ENCODE assay signal across 11 cellular contexts in genomic region chr10:79018591-79019011, GRCh38. TPM values are rescaled to one million over a fixed set of nuclear protein-coding genes. Genes with fewer than 3 reads are reported as not detected.
DNase-seq lines count a peak whose midpoint lies in the region; ATAC-seq and TF ChIP-seq lines count a peak whose summit lies in the region.
"Had no signal": no experiment of that assay in that cellular context is flagged by ENCODE, and none has a peak within 500 bp of the region (broad histone marks: within the 10 kb centered on the region; RNA-seq: fewer than 3 reads in every experiment).

No MANE protein-coding gene starts in this region.

- in situ Hi-C loops in transverse colon (cut with MboI; ENCODE audit: low pct_ligation_motif_present in 1 of 4, low pct_unique_long_range_greater_than_20kb in 1 of 4, low sequenced_read_pairs in 3 of 4): no loop called here

- WGBS in transverse colon (ENCODE audit: low coverage in 1 of 2), 2 donors: 74% methylated on average over 5 of the region's 5 CpGs; no CpG with 5 or more reads in 1 of the 2 donors

- H3K9me3 ChIP-seq in transverse colon: no peaks in the 10 kb centered on the region
- peaks cover 5% of the 10 kb centered on the region for H3K9me3 ChIP-seq in T-helper 17 cell (ENCODE audit: control insufficient read depth, low read length, poor library complexity, severe bottlenecking)

- TF ChIP-seq CTCF in fibroblast of pulmonary artery (IDR thresholded peaks at IDR 0.05; ENCODE audit: low read length, missing control alignments) (no peak), transverse colon (IDR thresholded peaks at IDR 0.05) (no peak)

- no peak overlapping the region for H3K27ac Mint-ChIP-seq in T-helper 17 cell
- no peak overlapping the region for H3K27ac Mint-ChIP-seq in activated naive CD4-positive, alpha-beta T cell treated with anti-CD3 and anti-CD28 coated beads for 36 hours
- H3K27ac Mint-ChIP-seq: activated naive CD4-positive, alpha-beta T cell treated with anti-CD3 and anti-CD28 coated beads, Interleukin-2, amount 10 ng/mL, durations not matched to agents 7 days and 5 days had no signal

- no peak for TF ChIP-seq EP300 in transverse colon (IDR thresholded peaks at IDR 0.05; ENCODE audit: low read depth)

- no peaks in the 10 kb centered on the region for H3K27me3 Mint-ChIP-seq in T-helper 17 cell
- no peaks in the 10 kb centered on the region for H3K27me3 Mint-ChIP-seq in activated naive CD4-positive, alpha-beta T cell treated with anti-CD3 and anti-CD28 coated beads for 36 hours (ENCODE audit: low read depth)

- no peak for ATAC-seq in T-helper 17 cell

- intact Hi-C loops in transverse colon (cut with DNase I; ENCODE audit: low total_unique reads): no loop called here
- intact Hi-C loops in activated naive CD4-positive, alpha-beta T cell treated with anti-CD3 and anti-CD28 coated beads for 36 hours (cut with micrococcal nuclease): no loop called here

- H3K4me1 Mint-ChIP-seq in T-helper 17 cell: peaks cover 9% of the 10 kb centered on the region
- peaks cover under 1% of the 10 kb centered on the region for H3K4me1 Mint-ChIP-seq in activated naive CD4-positive, alpha-beta T cell treated with anti-CD3 and anti-CD28 coated beads for 36 hours (ENCODE audit: low read depth)
- H3K4me1 Mint-ChIP-seq: activated naive CD4-positive, alpha-beta T cell treated with anti-CD3 and anti-CD28 coated beads, Interleukin-2, amount 10 ng/mL, durations not matched to agents 7 days and 5 days had no signal

- H3K9me3 Mint-ChIP-seq in activated naive CD4-positive, alpha-beta T cell treated with anti-CD3 and anti-CD28 coated beads for 36 hours: peaks cover 3% of the 10 kb centered on the region

- H3K4me3 ChIP-seq in fibroblast of pulmonary artery (replicated peaks; ENCODE audit: low read depth, low read length): no peak overlapping the region
- H3K4me3 ChIP-seq in skin epidermis: no peak overlapping the region
- no peak overlapping the region for H3K4me3 ChIP-seq in transverse colon
- H3K4me3 ChIP-seq: heart right ventricle had no signal

- DNase-seq in HT1080 (ENCODE audit: low read depth) (peak; percentile 37), RPMI7951 (ENCODE audit: low read depth) (peak; percentile 88), fibroblast of pulmonary artery (ENCODE audit: low read depth) (peak; percentile 4), transverse colon (no peak), T-helper 17 cell (no peak)
- no peak for DNase-seq in activated naive CD4-positive, alpha-beta T cell treated with anti-CD3 and anti-CD28 coated beads for 36 hours
- DNase-seq: activated naive CD4-positive, alpha-beta T cell treated with anti-CD3 and anti-CD28 coated beads, Interleukin-2, amount 10 ng/mL, durations not matched to agents 7 days and 5 days; EL; heart right ventricle; NCI-H2171 treated with DMSO at 0.1 percent for 48 hours had no signal

- H3K36me3 Mint-ChIP-seq in T-helper 17 cell (ENCODE audit: low read depth): no peaks in the 10 kb centered on the region
- H3K36me3 Mint-ChIP-seq in activated naive CD4-positive, alpha-beta T cell treated with anti-CD3 and anti-CD28 coated beads for 36 hours (ENCODE audit: low read depth): no peaks in the 10 kb centered on the region
- H3K36me3 Mint-ChIP-seq: activated naive CD4-positive, alpha-beta T cell treated with anti-CD3 and anti-CD28 coated beads, Interleukin-2, amount 10 ng/mL, durations not matched to agents 7 days and 5 days had no signal

- no peak for TF ChIP-seq POLR2A in transverse colon (IDR thresholded peaks at IDR 0.05)

- H3K27ac ChIP-seq in skin epidermis: peak overlapping the region in 16 of 21 experiments; percentile 1 to 82 (median 68)
- no peak overlapping the region for H3K27ac ChIP-seq in transverse colon

- H3K27me3 ChIP-seq in transverse colon: no peaks in the 10 kb centered on the region
- H3K27me3 ChIP-seq: heart right ventricle had no signal

- H3K4me3 Mint-ChIP-seq in T-helper 17 cell: no peak overlapping the region
- H3K4me3 Mint-ChIP-seq in activated naive CD4-positive, alpha-beta T cell treated with anti-CD3 and anti-CD28 coated beads for 36 hours: no peak overlapping the region
- H3K4me3 Mint-ChIP-seq: activated naive CD4-positive, alpha-beta T cell treated with anti-CD3 and anti-CD28 coated beads, Interleukin-2, amount 10 ng/mL, durations not matched to agents 7 days and 5 days had no signal

- H3K36me3 ChIP-seq in transverse colon: no peaks in the 10 kb centered on the region
- H3K36me3 ChIP-seq: heart right ventricle had no signal

- CTCF ChIA-PET in activated naive CD4-positive, alpha-beta T cell treated with anti-CD3 and anti-CD28 coated beads for 36 hours (lab: Charles Lee): interaction anchor here (0.6 to 1.3 kb wide), 2 partner anchors 44 to 884 kb away, joined by 3 to 4 read pairs; no protein-coding TSS in a partner anchor

- H3K4me1 ChIP-seq in transverse colon: no peaks in the 10 kb centered on the region

RNA-seq across cellular contexts. Expression of gene ZMIZ1, which starts 50.2 kb away (rescaled TPM):
- total RNA-seq in HT1080 (2014; rRNA removed; shearing (Covaris generic)): 17.7 and 22.8 TPM in 2 replicates
- 41.3 and 46.3 TPM in 2 replicates for polyA plus RNA-seq in HT1080 (2015; cell fraction: cytosol; rRNA removed)
- polyA plus RNA-seq in HT1080 (2015; cell fraction: nucleus; rRNA removed): 65.3 and 69.6 TPM in 2 replicates
- 15.4 and 20.2 TPM in 2 replicates for total RNA-seq in RPMI7951 (2014; rRNA removed; shearing (Covaris generic))
- total RNA-seq in transverse colon (100 to 1,000 TPM in 1 of 4 donors, 10 to 100 TPM in 3; 32.0 to 108 (median 63.0) TPM), T-helper 17 cell (10 to 100 TPM; 30.0 to 34.0 TPM)
- total RNA-seq in activated naive CD4-positive, alpha-beta T cell treated with anti-CD3 and anti-CD28 coated beads for 36 hours: 10 to 100 TPM; 15.6 to 18.3 TPM

Comparison
In these comparisons a context has a peak if more than half of its experiments do, and no peak if none do; other contexts are left out.
1. DNase-seq: peak in HT1080 (single experiment), RPMI7951 (single experiment) and fibroblast of pulmonary artery (single experiment); none in transverse colon (single experiment), T-helper 17 cell (0 of 3) and activated naive CD4-positive, alpha-beta T cell treated with anti-CD3 and anti-CD28 coated beads for 36 hours (single experiment).
2. H3K27ac ChIP-seq: peak in skin epidermis (16 of 21); none in transverse colon (0 of 4).